8 cellular contexts compared by ENCODE assay signal in the genomic region with DNA sequence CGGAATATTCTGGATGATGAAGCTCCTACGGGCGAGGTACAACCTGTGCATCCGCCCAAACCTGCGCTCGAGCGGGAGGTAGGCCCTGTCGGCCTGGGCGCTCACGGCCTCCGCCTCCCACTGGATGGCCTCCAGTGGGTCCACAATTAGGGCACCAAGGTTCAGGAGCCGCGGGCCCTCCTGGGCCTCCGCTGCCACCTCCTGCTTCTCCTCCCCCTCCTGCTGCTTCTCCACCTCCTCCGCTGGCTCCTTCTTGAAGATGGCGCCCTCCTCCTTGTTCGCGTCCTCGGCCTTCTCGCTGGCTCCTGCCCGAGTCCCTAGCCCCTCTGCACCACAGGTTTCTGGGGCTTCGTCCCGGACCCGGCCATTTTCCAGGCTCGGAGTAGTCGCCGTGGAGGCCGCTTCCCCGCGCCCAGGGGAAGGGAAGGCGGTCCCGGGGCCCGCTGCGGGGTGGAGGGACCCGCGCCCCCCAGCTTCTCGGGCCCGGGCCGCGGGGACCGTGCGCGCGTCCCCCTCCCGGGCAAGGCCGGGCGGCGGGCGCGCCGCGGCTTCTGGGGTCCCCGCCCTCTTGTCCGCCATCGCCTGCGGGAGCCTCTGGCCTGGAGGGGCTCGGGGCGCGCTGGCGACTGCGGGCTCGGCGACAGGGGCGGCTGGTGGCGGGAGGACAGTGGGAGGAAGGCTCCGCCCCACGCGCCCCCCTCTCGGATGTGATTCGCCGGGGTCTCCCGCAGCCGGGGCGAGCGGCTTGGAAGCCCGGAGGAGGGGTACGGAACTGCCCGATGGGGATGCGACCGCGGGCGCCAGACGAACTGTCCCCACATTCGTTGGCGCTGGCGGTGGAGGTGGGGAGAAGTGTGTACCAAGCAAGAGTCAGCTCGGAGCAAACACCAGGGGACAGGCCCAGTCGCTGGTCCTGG. TPM values are rescaled to one million over a fixed set of nuclear protein-coding genes. Genes with fewer than 3 reads are reported as not detected.
DNase-seq lines count a peak whose midpoint lies in the region; ATAC-seq and TF ChIP-seq lines count a peak whose summit lies in the region.

No MANE protein-coding gene starts in this region.

- POLR2A ChIA-PET in HEK293T (lab: Yijun Ruan, JAX), result interaction anchor here (0.6 kb wide), 1 partner anchor 460 kb away, joined by 3 read pairs; no protein-coding TSS in a partner anchor

- DNase-seq in AG10803 (ENCODE audit: low read depth) (peak; percentile 47), M059J (ENCODE audit: low read depth) (peak; percentile 27), activated T-cell treated with anti-CD3 and anti-CD28 coated beads for 24 hours (ENCODE audit: low read depth) (peak; percentile 23), erythroblast (lab: John Stamatoyannopoulos, UW) (peak; percentile 48 to 49), suprapubic skin (ENCODE audit: low spot score in 2 of 2) (peak; percentile 73 to 84), HEK293T (ENCODE audit: extremely low spot score) (no peak)

- peaks cover under 1% of the 10 kb centered on the region for H3K36me3 ChIP-seq in muscle layer of colon (ENCODE audit: insufficient read depth, low read length)
- H3K36me3 ChIP-seq in suprapubic skin, result peaks cover under 1% of the 10 kb centered on the region

- TF ChIP-seq POLR2A in erythroblast (IDR thresholded peaks at IDR 0.05; ENCODE audit: low read length) (no peak), suprapubic skin (IDR thresholded peaks at IDR 0.05) (no peak), GM18505 (IDR thresholded peaks at IDR 0.05; ENCODE audit: borderline replicate concordance, extremely low read depth, insufficient read depth, insufficient read length) (no peak)

- H3K27ac ChIP-seq in muscle layer of colon (ENCODE audit: low read depth, low read length), result peak overlapping the region; percentile 61
- peak overlapping the region; percentile 78 for H3K27ac ChIP-seq in suprapubic skin

- no peak; the same call in 1 of the 2 replicates for TF ChIP-seq CTCF in AG10803 (conservative IDR thresholded peaks at IDR 0.05; ENCODE audit: low read length)
- TF ChIP-seq CTCF in suprapubic skin (IDR thresholded peaks at IDR 0.05), result no peak

- H3K27me3 ChIP-seq in muscle layer of colon (ENCODE audit: control insufficient read depth in 1 of 2, insufficient read depth in 2 of 2, low read length in 2 of 2) (no peaks in the 10 kb centered on the region), suprapubic skin (no peaks in the 10 kb centered on the region)

- 7% methylated on average over 52 of the region's 88 CpGs for WGBS in suprapubic skin

- H3K9me3 ChIP-seq in muscle layer of colon (ENCODE audit: low read length), result no peaks in the 10 kb centered on the region
- H3K9me3 ChIP-seq in suprapubic skin, result no peaks in the 10 kb centered on the region

- TF ChIP-seq EP300 in suprapubic skin (IDR thresholded peaks at IDR 0.05), result no peak

- ATAC-seq in GM18505 (IDR thresholded peaks at IDR 0.05; ENCODE audit: unreplicated experiment), result no peak

- H3K4me3 ChIP-seq in AG10803 (ENCODE audit: low read length) (peak overlapping the region; percentile 65), muscle layer of colon (ENCODE audit: low read depth in 1 of 2, low read length in 2 of 2) (peak overlapping the region; percentile 58 to 79), suprapubic skin (peak overlapping the region; percentile 82)

- H3K4me1 ChIP-seq in muscle layer of colon (ENCODE audit: insufficient read depth, low read length), result peaks cover 20% of the 10 kb centered on the region
- peaks cover 28% of the 10 kb centered on the region for H3K4me1 ChIP-seq in suprapubic skin

- CTCF ChIA-PET in HEK293T (lab: Yijun Ruan, JAX), result no interaction called here

- H3K9ac ChIP-seq in muscle layer of colon (ENCODE audit: low read length), result peak overlapping the region; percentile 56

TF ChIP-seq in HEK293T, 16 proteins besides CTCF, POLR2A, EP300 and RAD21:
- TF ChIP-seq SUZ12 (IDR thresholded peaks at IDR 0.05), result no peak
- TF ChIP-seq CTBP1 (IDR thresholded peaks at IDR 0.05; ENCODE audit: borderline replicate concordance), result no peak
- TF ChIP-seq L3MBTL2 (conservative IDR thresholded peaks at IDR 0.05), result no peak
- no peak for TF ChIP-seq SP1 (IDR thresholded peaks at IDR 0.05)
- TF ChIP-seq ZNF384 (IDR thresholded peaks at IDR 0.05), result no peak
- no peak for TF ChIP-seq TARDBP (IDR thresholded peaks at IDR 0.05)
- no peak for TF ChIP-seq ARNT (IDR thresholded peaks at IDR 0.05)
- TF ChIP-seq LEF1 (IDR thresholded peaks at IDR 0.05; ENCODE audit: borderline replicate concordance), result no peak
- TF ChIP-seq, protein P1, sequence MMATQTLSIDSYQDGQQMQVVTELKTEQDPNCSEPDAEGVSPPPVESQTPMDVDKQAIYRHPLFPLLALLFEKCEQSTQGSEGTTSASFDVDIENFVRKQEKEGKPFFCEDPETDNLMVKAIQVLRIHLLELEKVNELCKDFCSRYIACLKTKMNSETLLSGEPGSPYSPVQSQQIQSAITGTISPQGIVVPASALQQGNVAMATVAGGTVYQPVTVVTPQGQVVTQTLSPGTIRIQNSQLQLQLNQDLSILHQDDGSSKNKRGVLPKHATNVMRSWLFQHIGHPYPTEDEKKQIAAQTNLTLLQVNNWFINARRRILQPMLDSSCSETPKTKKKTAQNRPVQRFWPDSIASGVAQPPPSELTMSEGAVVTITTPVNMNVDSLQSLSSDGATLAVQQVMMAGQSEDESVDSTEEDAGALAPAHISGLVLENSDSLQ (IDR thresholded peaks at IDR 0.05), result no peak
- TF ChIP-seq ELF4 (IDR thresholded peaks at IDR 0.05), result no peak
- TF ChIP-seq NFRKB (IDR thresholded peaks at IDR 0.05), result no peak
- TF ChIP-seq BHLHE40 (IDR thresholded peaks at IDR 0.05; ENCODE audit: borderline replicate concordance), result no peak
- no peak for TF ChIP-seq FOXK2 (IDR thresholded peaks at IDR 0.05)
- TF ChIP-seq FOXM1 (IDR thresholded peaks at IDR 0.05; ENCODE audit: borderline replicate concordance), result no peak
- TF ChIP-seq HDGF (IDR thresholded peaks at IDR 0.05; ENCODE audit: borderline replicate concordance), result no peak
- TF ChIP-seq FOXA1 (IDR thresholded peaks at IDR 0.05), result no peak

RNA-seq across cellular contexts. Expression of a gene that starts 17.6 kb away (rescaled TPM):
- 6.2 and 7.7 TPM in 2 replicates for total RNA-seq in M059J (2014; rRNA removed; shearing (Covaris generic))
- total RNA-seq in suprapubic skin, result 10 to 100 TPM; 13.0 to 28.8 (median 20.4) TPM

RNA-seq across cellular contexts. Expression of a gene that starts 17.7 kb away (rescaled TPM):
- total RNA-seq in M059J (2014; rRNA removed; shearing (Covaris generic)), result 76.5 and 111 TPM in 2 replicates
- 10 to 100 TPM; 19.0 to 36.4 (median 24.1) TPM for total RNA-seq in suprapubic skin
